In genomic region chr10:115975031-115975430, GRCh38 we compare ENCODE assay signal across 24 cellular contexts.
DNase-seq lines count a peak whose midpoint lies in the region; ATAC-seq, FAIRE-seq and TF ChIP-seq lines count a peak whose summit lies in the region.
"Had no signal": no experiment of that assay in that cellular context is flagged by ENCODE, and none has a peak within 500 bp of the region (broad histone marks: within the 10 kb centered on the region; RNA-seq: fewer than 3 reads in every experiment).

No MANE protein-coding gene starts in this region.

- H3K9me3 Mint-ChIP-seq in osteocyte (ENCODE audit: unreplicated experiment), result peaks cover 4% of the 10 kb centered on the region

- no peaks in the 10 kb centered on the region for H3K79me1 ChIP-seq in H1 (ENCODE audit: low read depth, low read length)

- no peaks in the 10 kb centered on the region for H3K4me1 Mint-ChIP-seq in osteocyte (ENCODE audit: unreplicated experiment)

- no peak overlapping the region for H3K4me3 Mint-ChIP-seq in osteocyte (ENCODE audit: unreplicated experiment)
- H3K4me3 Mint-ChIP-seq: CD8-positive, alpha-beta T cell had no signal

- DNase-seq in right cardiac atrium (no peak), right atrium auricular region (ENCODE audit: low spot score) (no peak), H1 (ENCODE audit: low read depth in 1 of 2, low spot score in 2 of 2) (no peak), osteocyte (ENCODE audit: extremely low spot score, unreplicated experiment) (peak; percentile 64), aorta (no peak), OCI-LY7 (ENCODE audit: low spot score) (no peak), left colon (no peak), HPDE6-E6E7 (ENCODE audit: extremely low spot score) (no peak)
- DNase-seq: AML-193; C1 segment of cervical spinal cord; Calu3; CD8-positive, alpha-beta T cell; IMR-90; NCI-H1105 treated with DMSO at 0.1 percent for 48 hours; NCI-H2029 treated with DMSO at 0.1 percent for 48 hours; NCI-H2171 treated with DMSO at 0.1 percent for 48 hours; NCI-H446 treated with DMSO at 0.1 percent for 48 hours; NCI-H526 treated with DMSO at 0.1 percent for 48 hours; PC-3; Right ventricle myocardium superior had no signal

- no peak for FAIRE-seq in H1 (lab: Jason Lieb, UNC)
- FAIRE-seq: G401.6, GM12892, GM18507 had no signal

- H2BK20ac ChIP-seq in H1 (ENCODE audit: low read length), result peak overlapping the region; percentile 77; the same call in 1 of the 2 replicates

- H3K4me1 ChIP-seq in right cardiac atrium (ENCODE audit: control insufficient read depth, insufficient read depth, low read length) (no peaks in the 10 kb centered on the region), right atrium auricular region (no peaks in the 10 kb centered on the region), H1 (replicated peaks in 1 of 4; ENCODE audit: control insufficient read depth in 3 of 4, insufficient read depth in 4 of 4, low read length in 3 of 4) (peaks cover 0 to 11% (median 5%) of the 10 kb centered on the region in 4 experiments; a peak in 6 of 7 replicates), aorta (ENCODE audit: control insufficient read depth in 1 of 2, insufficient read depth in 2 of 2, low read length in 2 of 2) (no peaks in the 10 kb centered on the region), OCI-LY7 (ENCODE audit: insufficient read depth, low read length, poor library complexity, severe bottlenecking) (no peaks in the 10 kb centered on the region)

- no peaks in the 10 kb centered on the region for H4K20me1 ChIP-seq in H1 (replicated peaks in 1 of 2; ENCODE audit: control insufficient read depth in 1 of 2, insufficient read depth in 2 of 2, low read length in 2 of 2)
- H4K20me1 ChIP-seq in OCI-LY7 (ENCODE audit: insufficient read depth, low read length), result no peaks in the 10 kb centered on the region

- H3K9me2 ChIP-seq in OCI-LY7 (ENCODE audit: insufficient read depth, low read length), result no peaks in the 10 kb centered on the region

- no peak overlapping the region for H3K56ac ChIP-seq in H1 (replicated peaks; ENCODE audit: insufficient read length, low read depth, low read length)

- no peak overlapping the region for H3K4me3 ChIP-seq in right cardiac atrium (ENCODE audit: low read length)
- no peak overlapping the region for H3K4me3 ChIP-seq in right atrium auricular region
- no peak overlapping the region for H3K4me3 ChIP-seq in H1 (ENCODE audit: extremely low read depth in 1 of 4, insufficient read depth in 2 of 4, low read depth in 3 of 4, low read length in 4 of 4)
- no peak overlapping the region for H3K4me3 ChIP-seq in aorta (ENCODE audit: low read length in 2 of 2)
- H3K4me3 ChIP-seq in OCI-LY7 (ENCODE audit: low read depth, low read length, poor library complexity, severe bottlenecking), result no peak overlapping the region

- H3K27me3 ChIP-seq in right cardiac atrium (ENCODE audit: control insufficient read depth, insufficient read depth) (no peaks in the 10 kb centered on the region), right atrium auricular region (no peaks in the 10 kb centered on the region), H1 (replicated peaks in 1 of 4; ENCODE audit: control insufficient read depth in 3 of 4, extremely low read depth in 1 of 4, insufficient read depth in 3 of 4, low read length in 3 of 4) (no peaks in the 10 kb centered on the region), aorta (ENCODE audit: control insufficient read depth in 1 of 2, insufficient read depth in 2 of 2, low read length in 1 of 2) (no peaks in the 10 kb centered on the region)

- H3K9me3 ChIP-seq in right cardiac atrium (ENCODE audit: control insufficient read depth, low read length) (no peaks in the 10 kb centered on the region), right atrium auricular region (no peaks in the 10 kb centered on the region), H1 (ENCODE audit: insufficient read depth in 2 of 2, low read depth in 1 of 2, low read length in 1 of 2) (peaks cover 4 to 8% of the 10 kb centered on the region in 2 experiments; a peak in 3 of 4 replicates), aorta (ENCODE audit: control insufficient read depth, low read length) (no peaks in the 10 kb centered on the region), OCI-LY7 (ENCODE audit: low read length) (no peaks in the 10 kb centered on the region)

- no peak overlapping the region for H3K27ac Mint-ChIP-seq in osteocyte (ENCODE audit: unreplicated experiment)
- H3K27ac Mint-ChIP-seq: CD8-positive, alpha-beta T cell had no signal

- no peak overlapping the region for H3K18ac ChIP-seq in H1 (ENCODE audit: extremely low read depth, low read length)

- H3K23ac ChIP-seq in H1 (ENCODE audit: insufficient read length), result no peak overlapping the region

- H3K9ac ChIP-seq in H1 (replicated peaks in 1 of 4; ENCODE audit: extremely low read depth in 1 of 4, low read depth in 3 of 4, low read length in 3 of 4), result no peak overlapping the region
- H3K9ac ChIP-seq: KMS-11 had no signal

- no peak overlapping the region for H2BK12ac ChIP-seq in H1 (ENCODE audit: low read depth, low read length)

- no peak for TF ChIP-seq RAD21 in H1 (IDR thresholded peaks at IDR 0.05 in 1 of 2, conservative IDR thresholded peaks at IDR 0.05 in 1 of 2; ENCODE audit: low read depth in 2 of 2, low read length in 2 of 2)

- H4K8ac ChIP-seq in H1 (ENCODE audit: extremely low read depth, insufficient read depth, low read length), result no peak overlapping the region

- H2AFZ ChIP-seq in H1 (ENCODE audit: low read length) (no peak overlapping the region), OCI-LY7 (ENCODE audit: low read length) (no peak overlapping the region)

- no TSS peak for BruUV-seq in OCI-LY7 (replicated peaks; lab: Mats Ljungman, UMichigan)

- no peaks in the 10 kb centered on the region for H3K36me3 Mint-ChIP-seq in osteocyte (ENCODE audit: unreplicated experiment)
- H3K36me3 Mint-ChIP-seq: CD8-positive, alpha-beta T cell had no signal

- intact Hi-C loops in right cardiac atrium (cut with DNase I) (no loop called here), aorta (cut with DNase I) (loop anchor here in 1 of 2 donors (5.0 kb wide), 1 partner anchor 1358 kb away; no protein-coding TSS in a partner anchor), OCI-LY7 (cut with micrococcal nuclease; ENCODE audit: unreplicated experiment) (no loop called here), left colon (cut with DNase I, micrococcal nuclease) (no loop called here)

- H4K5ac ChIP-seq in H1 (ENCODE audit: insufficient read length, low read depth, low read length), result no peak overlapping the region

- no peak for TF ChIP-seq EP300 in H1 (IDR thresholded peaks at IDR 0.05; ENCODE audit: borderline replicate concordance in 1 of 2, low read depth in 2 of 2, low read length in 2 of 2)

- no peak overlapping the region for H2AK5ac ChIP-seq in H1 (ENCODE audit: low read depth, low read length)

- no peak overlapping the region for H4K91ac ChIP-seq in H1 (replicated peaks; ENCODE audit: insufficient read length, low read length)

- H3K79me2 ChIP-seq in H1 (ENCODE audit: control insufficient read depth in 1 of 2, insufficient read depth in 2 of 2, low read length in 2 of 2) (no peaks in the 10 kb centered on the region), OCI-LY7 (ENCODE audit: insufficient read depth, low read depth, low read length) (no peaks in the 10 kb centered on the region)

- H3K14ac ChIP-seq in H1 (ENCODE audit: insufficient read length), result no peak overlapping the region

- no peak for TF ChIP-seq POLR2A in H1 (IDR thresholded peaks at IDR 0.05; ENCODE audit: control extremely low read depth in 1 of 2, low read depth in 2 of 2, low read length in 2 of 2)

- no peak overlapping the region for H2BK120ac ChIP-seq in H1 (replicated peaks; ENCODE audit: low read depth, low read length)

- no peak overlapping the region for H2BK15ac ChIP-seq in H1 (ENCODE audit: low read length)

- no peaks in the 10 kb centered on the region for H3K23me2 ChIP-seq in H1 (ENCODE audit: low read depth, low read length)

- H2BK5ac ChIP-seq in H1 (ENCODE audit: low read depth, low read length), result no peak overlapping the region

- 59% methylated on average over 6 of the region's 6 CpGs for WGBS in right cardiac atrium
- 89% methylated on average over 3 of the region's 6 CpGs; no CpG with 5 or more reads in 1 of the 2 experiments for WGBS in H1 (ENCODE audit: extremely low coverage in 1 of 2, insufficient coverage in 1 of 2, insufficient read length in 1 of 2, insufficient replicate concordance in 2 of 2, low coverage in 1 of 2, low lambda C conversion rate in 2 of 2, missing lambda C conversion rate in 1 of 2), 2 experiments
- WGBS in aorta, 2 donors, result 14 to 18% methylated on average over 6 of the region's 6 CpGs

- H3K36me3 ChIP-seq in right atrium auricular region (no peaks in the 10 kb centered on the region), H1 (ENCODE audit: control insufficient read depth in 2 of 4, insufficient read depth in 4 of 4, low read length in 3 of 4) (no peaks in the 10 kb centered on the region), aorta (ENCODE audit: control insufficient read depth in 1 of 2, insufficient read depth in 2 of 2, low read length in 1 of 2) (no peaks in the 10 kb centered on the region), OCI-LY7 (ENCODE audit: insufficient read depth, low read length) (no peaks in the 10 kb centered on the region)

- no peak overlapping the region for H3K4ac ChIP-seq in H1 (replicated peaks; ENCODE audit: insufficient read length, low read depth, low read length)

- CTCF ChIA-PET in H1 (lab: Charles Lee; ENCODE audit: partially characterized antibody), result no interaction called here
- CTCF ChIA-PET in OCI-LY7 (lab: Charles Lee; ENCODE audit: unreplicated experiment), result no interaction called here

- no peak overlapping the region for H3K27ac ChIP-seq in right cardiac atrium (ENCODE audit: low read length)
- peak overlapping the region in 1 of 2 donors; percentile 13 for H3K27ac ChIP-seq in right atrium auricular region
- H3K27ac ChIP-seq in H1 (ENCODE audit: low read depth, low read length), result no peak overlapping the region
- H3K27ac ChIP-seq in aorta (ENCODE audit: low read depth in 1 of 2, low read length in 2 of 2), result peak overlapping the region; percentile 13 to 30
- no peak overlapping the region for H3K27ac ChIP-seq in OCI-LY7 (ENCODE audit: low read depth, low read length, poor library complexity, severe bottlenecking)
- H3K27ac ChIP-seq: KMS-11 had no signal

- no peak overlapping the region for H3K4me2 ChIP-seq in H1 (ENCODE audit: insufficient read depth in 1 of 2, low read depth in 2 of 2, low read length in 2 of 2)
- H3K4me2 ChIP-seq in OCI-LY7 (ENCODE audit: low read length), result no peak overlapping the region
- H3K4me2 ChIP-seq: KMS-11 had no signal

- peak; percentile 14 to 21 for ATAC-seq in right cardiac atrium
- ATAC-seq in aorta (ENCODE audit: low FRiP score), result peak; percentile 40
- no peak for ATAC-seq in left colon
- ATAC-seq: CD8-positive, alpha-beta T cell; PC-3 had no signal

- H3K27me3 Mint-ChIP-seq in osteocyte (ENCODE audit: unreplicated experiment), result no peaks in the 10 kb centered on the region

- no peak for TF ChIP-seq CTCF in right atrium auricular region (IDR thresholded peaks at IDR 0.05)
- TF ChIP-seq CTCF in H1 (IDR thresholded peaks at IDR 0.05; ENCODE audit: control extremely low read depth in 1 of 3, insufficient read depth in 1 of 3, low read depth in 1 of 3, low read length in 3 of 3), result no peak
- TF ChIP-seq CTCF in osteocyte (IDR thresholded peaks at IDR 0.05), result no peak
- no peak for TF ChIP-seq CTCF in OCI-LY7 (conservative IDR thresholded peaks at IDR 0.05; ENCODE audit: low read length)

- POLR2A ChIA-PET in H1 (lab: Charles Lee; ENCODE audit: partially characterized antibody) (no interaction called here), OCI-LY7 (lab: Charles Lee) (no interaction called here)

Comparison
In these comparisons a context has a peak if more than half of its experiments do, and no peak if none do; other contexts are left out.
1. H3K27ac ChIP-seq: peak in aorta (2 of 2); none in right cardiac atrium (single experiment), H1 (single experiment) and OCI-LY7 (single experiment).